In the genomic region with DNA sequence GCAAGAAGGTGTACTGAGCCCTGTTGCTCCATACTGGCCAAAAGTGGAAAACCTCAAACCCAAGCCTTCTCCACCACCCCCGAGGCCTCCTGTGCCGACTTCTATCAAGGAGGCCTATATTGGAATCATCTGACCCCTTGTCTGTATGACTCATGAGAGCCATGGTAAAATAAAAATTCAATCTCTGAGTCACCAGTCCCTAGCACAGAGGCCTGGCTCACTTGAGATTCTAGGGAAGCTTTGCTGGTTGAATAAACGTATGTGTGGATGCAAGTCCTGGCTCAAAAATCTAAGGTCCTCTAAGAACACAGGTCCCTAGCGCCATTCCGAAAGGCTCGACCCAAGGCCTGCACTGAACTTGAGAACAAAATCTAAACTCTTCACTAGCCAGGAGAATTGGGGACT, we compare ENCODE assay signal across 9 cellular contexts. TPM values are rescaled to one million over a fixed set of nuclear protein-coding genes. Genes with fewer than 3 reads are reported as not detected.
DNase-seq lines count a peak whose midpoint lies in the region; ATAC-seq, FAIRE-seq and TF ChIP-seq lines count a peak whose summit lies in the region.
"Had no signal": no experiment of that assay in that cellular context is flagged by ENCODE, and none has a peak within 500 bp of the region (broad histone marks: within the 10 kb centered on the region; RNA-seq: fewer than 3 reads in every experiment).

No MANE protein-coding gene starts in this region.

- no peaks in the 10 kb centered on the region for H3K9me3 Mint-ChIP-seq in astrocyte (ENCODE audit: unreplicated experiment)

- H3K36me3 ChIP-seq in heart right ventricle = peaks cover 0 to 30% (median 12%) of the 10 kb centered on the region in 9 donors
- no peaks in the 10 kb centered on the region for H3K36me3 ChIP-seq in astrocyte (ENCODE audit: insufficient read depth, low read length)
- peaks cover 0 to 14% (median 11%) of the 10 kb centered on the region in 4 donors for H3K36me3 ChIP-seq in liver (ENCODE audit: control insufficient read depth in 4 of 4, insufficient read depth in 3 of 4, low read depth in 1 of 4, low read length in 3 of 4)

- no peaks in the 10 kb centered on the region for H3K79me2 ChIP-seq in astrocyte (ENCODE audit: insufficient read depth, low read length)

- H3K9me3 ChIP-seq in heart right ventricle = no peaks in the 10 kb centered on the region
- no peaks in the 10 kb centered on the region for H3K9me3 ChIP-seq in astrocyte (ENCODE audit: insufficient read depth, low read depth, low read length)
- no peaks in the 10 kb centered on the region for H3K9me3 ChIP-seq in liver (ENCODE audit: control insufficient read depth in 4 of 4, low read length in 3 of 4)

- no peaks in the 10 kb centered on the region for H4K20me1 ChIP-seq in astrocyte (ENCODE audit: insufficient read depth, low read length)

- peak in 6 of 8 donors; percentile 28 to 79 (median 48) for ATAC-seq in heart right ventricle
- no peak for ATAC-seq in Right ventricle myocardium superior (ENCODE audit: poor library complexity)
- no peak for ATAC-seq in GM18867 (IDR thresholded peaks at IDR 0.05; ENCODE audit: unreplicated experiment)

- TF ChIP-seq RAD21 in liver (IDR thresholded peaks at IDR 0.05) = no peak

- H3K4me1 ChIP-seq in heart right ventricle (peaks cover 0 to 32% (median 14%) of the 10 kb centered on the region in 9 donors), astrocyte (ENCODE audit: insufficient read depth, low read length) (peaks cover 21% of the 10 kb centered on the region), liver (ENCODE audit: control insufficient read depth in 4 of 4, insufficient read depth in 4 of 4, low read length in 3 of 4) (no peaks in the 10 kb centered on the region)

- TF ChIP-seq CTCF in heart right ventricle (IDR thresholded peaks at IDR 0.05) (no peak), astrocyte (IDR thresholded peaks at IDR 0.05; ENCODE audit: insufficient read depth, low read depth, low read length) (no peak), liver (IDR thresholded peaks at IDR 0.05; ENCODE audit: low read depth, low read length, missing input control) (no peak)

- no peak overlapping the region for H2AFZ ChIP-seq in astrocyte (ENCODE audit: low read depth, low read length)

- H3K9ac ChIP-seq in astrocyte (ENCODE audit: low read length) (peak overlapping the region; percentile 25), liver (ENCODE audit: low read depth in 1 of 2, low read length in 2 of 2) (no peak overlapping the region)

- WGBS in heart right ventricle, 2 donors = 89 to 93% methylated on average over 6 of the region's 6 CpGs
- 87% methylated on average over 6 of the region's 6 CpGs for WGBS in liver

- intact Hi-C loops in heart right ventricle (cut with DNase I) (no loop called here), Right ventricle myocardium superior (cut with DNase I) (no loop called here)

- H3K36me3 Mint-ChIP-seq in astrocyte (ENCODE audit: low read depth, unreplicated experiment) = no peaks in the 10 kb centered on the region

- H3K4me3 Mint-ChIP-seq in astrocyte (ENCODE audit: unreplicated experiment) = no peak overlapping the region

- peak overlapping the region; percentile 89 for H3K27ac Mint-ChIP-seq in astrocyte (ENCODE audit: unreplicated experiment)

- H3K27me3 ChIP-seq in heart right ventricle (no peaks in the 10 kb centered on the region), astrocyte (ENCODE audit: insufficient read depth, low read length) (no peaks in the 10 kb centered on the region), liver (ENCODE audit: control insufficient read depth in 4 of 4, insufficient read depth in 4 of 4, low read length in 3 of 4) (no peaks in the 10 kb centered on the region)

- peak overlapping the region; percentile 60 for H3K4me2 ChIP-seq in astrocyte (ENCODE audit: low read length)

- DNase-seq in heart right ventricle (no peak), Right ventricle myocardium superior (no peak), astrocyte (ENCODE audit: low read depth) (peak; percentile 87), NCI-H2107 (lab: John Stamatoyannopoulos, UW) (no peak), SHP77 (lab: John Stamatoyannopoulos, UW) (no peak)
- DNase-seq in stimulated activated CD4-positive, alpha-beta T cell treated with anti-CD3 and anti-CD28 coated beads, Interleukin-15, amount 100 ng/mL, for 24 hours = no peak
- DNase-seq: GDM1 had no signal

- peaks cover 30% of the 10 kb centered on the region for H3K4me1 Mint-ChIP-seq in astrocyte (ENCODE audit: low read depth, unreplicated experiment)

- FAIRE-seq in astrocyte (lab: Jason Lieb, UNC) = peak; percentile 52

- H3K27ac ChIP-seq in heart right ventricle (peak overlapping the region in 5 of 10 donors; percentile 6 to 62 (median 19)), astrocyte (ENCODE audit: low read depth, low read length) (peak overlapping the region; percentile 70), liver (ENCODE audit: low read depth in 1 of 2, low read length in 2 of 2) (peak overlapping the region; percentile 48 to 57)

- H3K4me3 ChIP-seq in heart right ventricle = no peak overlapping the region
- no peak overlapping the region for H3K4me3 ChIP-seq in astrocyte (ENCODE audit: insufficient read depth, low read depth, low read length)
- no peak overlapping the region for H3K4me3 ChIP-seq in liver (ENCODE audit: low read depth in 1 of 3, low read length in 3 of 3)

- no peaks in the 10 kb centered on the region for H3K27me3 Mint-ChIP-seq in astrocyte (ENCODE audit: low read depth, unreplicated experiment)

TF ChIP-seq in liver, 16 proteins besides CTCF, POLR2A, EP300 and RAD21:
- no peak for TF ChIP-seq SP1 (IDR thresholded peaks at IDR 0.05)
- TF ChIP-seq JUND (IDR thresholded peaks at IDR 0.05) = peak; percentile 19 to 21
- TF ChIP-seq, protein P1, sequence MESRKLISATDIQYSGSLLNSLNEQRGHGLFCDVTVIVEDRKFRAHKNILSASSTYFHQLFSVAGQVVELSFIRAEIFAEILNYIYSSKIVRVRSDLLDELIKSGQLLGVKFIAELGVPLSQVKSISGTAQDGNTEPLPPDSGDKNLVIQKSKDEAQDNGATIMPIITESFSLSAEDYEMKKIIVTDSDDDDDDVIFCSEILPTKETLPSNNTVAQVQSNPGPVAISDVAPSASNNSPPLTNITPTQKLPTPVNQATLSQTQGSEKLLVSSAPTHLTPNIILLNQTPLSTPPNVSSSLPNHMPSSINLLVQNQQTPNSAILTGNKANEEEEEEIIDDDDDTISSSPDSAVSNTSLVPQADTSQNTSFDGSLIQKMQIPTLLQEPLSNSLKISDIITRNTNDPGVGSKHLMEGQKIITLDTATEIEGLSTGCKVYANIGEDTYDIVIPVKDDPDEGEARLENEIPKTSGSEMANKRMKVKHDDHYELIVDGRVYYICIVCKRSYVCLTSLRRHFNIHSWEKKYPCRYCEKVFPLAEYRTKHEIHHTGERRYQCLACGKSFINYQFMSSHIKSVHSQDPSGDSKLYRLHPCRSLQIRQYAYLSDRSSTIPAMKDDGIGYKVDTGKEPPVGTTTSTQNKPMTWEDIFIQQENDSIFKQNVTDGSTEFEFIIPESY (IDR thresholded peaks at IDR 0.05) = no peak
- TF ChIP-seq GABPA (IDR thresholded peaks at IDR 0.05 in 1 of 2, conservative IDR thresholded peaks at IDR 0.05 in 1 of 2) = no peak

RNA-seq across cellular contexts. Expression of gene NSMCE1, which starts 15.0 kb away (rescaled TPM):
- total RNA-seq in heart right ventricle (10 to 100 TPM; 33.5 to 46.3 (median 38.1) TPM), Right ventricle myocardium superior (36.0 TPM), astrocyte (12.1 and 13.9 TPM in 2 replicates), liver (10 to 100 TPM; 16.5 to 16.6 TPM)
- polyA plus RNA-seq in heart right ventricle (10 to 100 TPM; 36.1 to 57.1 TPM), liver (10 to 100 TPM; 26.9 to 39.0 TPM)

RNA-seq across cellular contexts. Expression of gene KDM8, which starts 50.2 kb away (rescaled TPM):
- total RNA-seq in heart right ventricle (1 to 10 TPM; 2.6 to 4.5 (median 3.3) TPM), Right ventricle myocardium superior (2.9 TPM), astrocyte (3.4 and 4.3 TPM in 2 replicates), liver (100 to 1,000 TPM in 1 of 2 donors, 1 to 10 TPM in 1; 4.6 to 198 TPM)
- polyA plus RNA-seq in heart right ventricle (1 to 10 TPM; 1.5 to 5.8 TPM), liver (10 to 100 TPM; 96.7 to 98.7 TPM)

Comparison
In these comparisons a context has a peak if more than half of its experiments do, and no peak if none do; other contexts are left out.
1. ATAC-seq: peak in heart right ventricle (6 of 8); none in Right ventricle myocardium superior (single experiment) and GM18867 (single experiment).